In the genomic region with DNA sequence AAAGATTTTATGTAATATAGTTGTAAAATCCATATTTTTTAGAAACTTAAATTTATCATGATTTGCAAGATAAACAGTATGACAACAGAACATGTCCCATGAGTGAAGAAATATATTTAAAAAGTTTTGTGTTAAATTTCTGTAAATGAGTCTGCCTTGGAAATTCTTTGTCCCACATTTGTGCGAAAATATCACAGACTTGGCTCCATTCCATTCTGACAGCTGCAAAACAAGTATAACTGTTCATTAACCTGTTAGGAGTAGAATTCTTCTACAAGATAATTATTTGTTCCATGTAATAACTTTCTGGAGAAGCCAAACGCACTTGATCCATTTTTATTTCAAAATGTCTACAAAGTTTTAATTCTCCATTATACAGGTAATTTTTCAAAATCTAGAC, we compare ENCODE assay signal across 17 cellular contexts.
DNase-seq lines count a peak whose midpoint lies in the region; TF ChIP-seq lines count a peak whose summit lies in the region.
"Had no signal": no experiment of that assay in that cellular context is flagged by ENCODE, and none has a peak within 500 bp of the region (broad histone marks: within the 10 kb centered on the region; RNA-seq: fewer than 3 reads in every experiment).

No MANE protein-coding gene starts in this region.

- peaks cover 37% of the 10 kb centered on the region for H3K4me1 Mint-ChIP-seq in nephron
- H3K4me1 Mint-ChIP-seq: CD14-positive monocyte had no signal

- no peak overlapping the region for H3K4me3 ChIP-seq in choroid plexus epithelial cell (ENCODE audit: low read depth, low read length)
- H3K4me3 ChIP-seq: BLaER1, GM12878 had no signal

- H3K27me3 Mint-ChIP-seq in nephron (ENCODE audit: low read depth): no peaks in the 10 kb centered on the region
- H3K27me3 Mint-ChIP-seq: CD4-positive, alpha-beta memory T cell had no signal

- peaks cover 27% of the 10 kb centered on the region for H3K36me3 Mint-ChIP-seq in nephron (ENCODE audit: low read depth)

- H3K4me3 Mint-ChIP-seq in nephron: peak overlapping the region in 1 of 3 experiments; percentile 34
- H3K4me3 Mint-ChIP-seq: CD14-positive monocyte; CD4-positive, alpha-beta memory T cell; H9 had no signal

- DNase-seq in NCI-H1105 treated with DMSO at 0.1 percent for 48 hours (lab: John Stamatoyannopoulos, UW) (peak; percentile 11), NCI-H1105 (lab: John Stamatoyannopoulos, UW) (no peak), choroid plexus epithelial cell (ENCODE audit: low read depth) (peak; percentile 25), superior temporal gyrus (ENCODE audit: extremely low spot score) (peak; percentile 22), NCI-H524 (lab: John Stamatoyannopoulos, UW) (no peak), RKO (ENCODE audit: low spot score) (no peak), NCI-H1436 (lab: John Stamatoyannopoulos, UW) (no peak)
- DNase-seq: 8988T; CD4-positive, alpha-beta memory T cell; DMS53; DND-41; EL; H9 had no signal

- peak overlapping the region; percentile 11 to 94 (median 61) for H3K27ac Mint-ChIP-seq in nephron
- H3K27ac Mint-ChIP-seq: CD14-positive monocyte; CD4-positive, alpha-beta memory T cell; H9 had no signal

- H3K9me3 Mint-ChIP-seq in nephron: peaks cover 9% of the 10 kb centered on the region
- H3K9me3 Mint-ChIP-seq: H9 had no signal

- TF ChIP-seq CTCF in choroid plexus epithelial cell (conservative IDR thresholded peaks at IDR 0.05; ENCODE audit: low read depth, low read length) (no peak), nephron (IDR thresholded peaks at IDR 0.05; ENCODE audit: unreplicated experiment in 3 of 3) (no peak)

Comparison
In these comparisons a context has a peak if more than half of its experiments do, and no peak if none do; other contexts are left out.
1. DNase-seq: peak in NCI-H1105 treated with DMSO at 0.1 percent for 48 hours (single experiment), choroid plexus epithelial cell (single experiment) and superior temporal gyrus (single experiment); none in NCI-H1105 (single experiment), NCI-H524 (0 of 2), RKO (single experiment) and NCI-H1436 (single experiment).